Comparison of ENCODE assay signal across 13 cellular contexts in genomic region chr20:10079964-10080363, GRCh38. TPM values are rescaled to one million over a fixed set of nuclear protein-coding genes. Genes with fewer than 3 reads are reported as not detected.
A peak's percentile ranks its signal among the peaks of the same experiment; 100 is the strongest.
DNase-seq lines count a peak whose midpoint lies in the region; ATAC-seq and TF ChIP-seq lines count a peak whose summit lies in the region.
"Had no signal": no experiment of that assay in that cellular context is flagged by ENCODE, and none has a peak within 500 bp of the region (broad histone marks: within the 10 kb centered on the region; RNA-seq: fewer than 3 reads in every experiment).

No MANE protein-coding gene starts in this region.

- intact Hi-C loops in lower lobe of right lung (cut with DNase I) = no loop called here
- intact Hi-C loops in left ventricle myocardium inferior (cut with micrococcal nuclease) = no loop called here

- no peak overlapping the region for H3K27ac ChIP-seq in lower lobe of right lung
- no peak overlapping the region for H3K27ac ChIP-seq in left ventricle myocardium inferior (replicated peaks)
- H3K27ac ChIP-seq: thoracic aorta had no signal

- H3K27me3 ChIP-seq in lower lobe of right lung (ENCODE audit: low read depth) (no peaks in the 10 kb centered on the region), left ventricle myocardium inferior (ENCODE audit: low read depth) (peaks cover 13% of the 10 kb centered on the region)

- ATAC-seq in lower lobe of right lung = peak; percentile 70 to 80
- ATAC-seq in HG02798 (IDR thresholded peaks at IDR 0.05; ENCODE audit: poor library complexity, unreplicated experiment) = no peak
- no peak for ATAC-seq in GM21825 (IDR thresholded peaks at IDR 0.05; ENCODE audit: unreplicated experiment)

- TF ChIP-seq CTCF in choroid plexus epithelial cell (conservative IDR thresholded peaks at IDR 0.05; ENCODE audit: low read depth, low read length) = no peak
- no peak for TF ChIP-seq CTCF in lower lobe of right lung (IDR thresholded peaks at IDR 0.05)
- TF ChIP-seq CTCF in left ventricle myocardium inferior (IDR thresholded peaks at IDR 0.05; ENCODE audit: borderline replicate concordance) = no peak

- no peaks in the 10 kb centered on the region for H3K36me3 ChIP-seq in lower lobe of right lung
- H3K36me3 ChIP-seq in left ventricle myocardium inferior = no peaks in the 10 kb centered on the region
- H3K36me3 ChIP-seq: thoracic aorta had no signal

- DNase-seq in AG08395 (ENCODE audit: low spot score) (peak; percentile 87), LHCN-M2 (ENCODE audit: low read depth) (peak; percentile 60), choroid plexus epithelial cell (ENCODE audit: low read depth) (peak; percentile 95), lower lobe of right lung (no peak), NCI-H446 (lab: John Stamatoyannopoulos, UW) (no peak), left ventricle myocardium inferior (no peak)
- DNase-seq: activated naive CD4-positive, alpha-beta T cell treated with anti-CD3 and anti-CD28 coated beads, Interleukin-2, amount 50 U/mL, for 16 hours; DND-41; MM.1S; NK-92 treated with Interleukin-12 subunit alpha and Interleukin-12 subunit beta, amount 100 ng/mL, for 24 hours had no signal

- H3K9me3 ChIP-seq in lower lobe of right lung (no peaks in the 10 kb centered on the region), left ventricle myocardium inferior (replicated peaks) (no peaks in the 10 kb centered on the region)
- H3K9me3 ChIP-seq: thoracic aorta had no signal

- H3K4me3 ChIP-seq in choroid plexus epithelial cell (ENCODE audit: low read depth, low read length) (no peak overlapping the region), lower lobe of right lung (no peak overlapping the region), left ventricle myocardium inferior (no peak overlapping the region)
- H3K4me3 ChIP-seq: thoracic aorta had no signal

- H3K4me1 ChIP-seq in lower lobe of right lung = no peaks in the 10 kb centered on the region
- H3K4me1 ChIP-seq in left ventricle myocardium inferior = peaks cover 22% of the 10 kb centered on the region

RNA-seq across cellular contexts. Expression of gene ANKEF1, which starts 45.2 kb away (rescaled TPM):
- total RNA-seq in LHCN-M2 (2014; rRNA removed) = 0.23 and 0.26 TPM in 2 replicates
- polyA plus RNA-seq in LHCN-M2 (2012) = not detected
- total RNA-seq in lower lobe of right lung = 3.8 TPM
- total RNA-seq in left ventricle myocardium inferior = 1.3 TPM

Comparison
In these comparisons a context has a peak if more than half of its experiments do, and no peak if none do; other contexts are left out.
1. DNase-seq: peak in AG08395 (single experiment), LHCN-M2 (single experiment) and choroid plexus epithelial cell (single experiment); none in lower lobe of right lung (single experiment), NCI-H446 (0 of 2) and left ventricle myocardium inferior (single experiment).
2. ATAC-seq: peak in lower lobe of right lung (2 of 2); none in HG02798 (single experiment) and GM21825 (single experiment).